In the genomic region with DNA sequence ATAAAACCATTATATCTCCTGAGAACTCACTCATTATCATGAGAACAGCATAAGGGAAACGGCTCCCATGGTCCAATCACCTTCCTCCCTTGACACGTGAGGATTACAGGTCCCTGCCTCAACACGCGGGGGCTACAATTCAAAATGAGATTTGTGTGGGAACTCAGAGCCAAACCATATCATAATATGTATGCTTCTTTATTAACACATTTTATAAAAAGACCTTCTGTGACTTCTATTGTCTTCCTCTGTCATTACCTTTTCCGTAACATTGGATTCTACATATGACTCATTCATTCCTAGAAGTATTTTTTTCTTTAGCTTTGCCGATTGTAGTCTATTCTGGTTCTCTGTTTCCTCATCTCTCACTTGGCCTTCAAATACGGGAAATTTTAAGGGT, we compare ENCODE assay signal across 8 cellular contexts.
"Had no signal": no experiment of that assay in that cellular context is flagged by ENCODE, and none has a peak within 500 bp of the region (broad histone marks: within the 10 kb centered on the region; RNA-seq: fewer than 3 reads in every experiment).

No MANE protein-coding gene starts in this region.

- H3K4me3 ChIP-seq: K562 had no signal

- H3K27ac ChIP-seq: HL-60 had no signal

- H3K4me3 Mint-ChIP-seq: IgD-negative memory B cell had no signal

- H3K4me1 Mint-ChIP-seq: IgD-negative memory B cell had no signal

- H3K27ac Mint-ChIP-seq: IgD-negative memory B cell had no signal

- FAIRE-seq: HepG2, HTR-8/SVneo, K562 had no signal

- ATAC-seq: HepG2, K562 had no signal

- H3K27me3 Mint-ChIP-seq: IgD-negative memory B cell had no signal

- H3K36me3 Mint-ChIP-seq: IgD-negative memory B cell had no signal

- DNase-seq: IMR-90, KBM-7, KG1 had no signal
